1 cellular context compared by ENCODE assay signal in genomic region chr18:31057917-31058316, GRCh38.
TF ChIP-seq lines count a peak whose summit lies in the region.

No MANE protein-coding gene starts in this region.

TF ChIP-seq in K562, 482 proteins besides CTCF, POLR2A, EP300 and RAD21:
- TF ChIP-seq NR0B1 (IDR thresholded peaks at IDR 0.05; ENCODE audit: partially characterized antibody), result no peak
- TF ChIP-seq KAT2B (IDR thresholded peaks at IDR 0.05; ENCODE audit: low read depth, low read length), result no peak
- no peak for TF ChIP-seq TARDBP (IDR thresholded peaks at IDR 0.05)
- TF ChIP-seq PHF20 (IDR thresholded peaks at IDR 0.05; ENCODE audit: partially characterized antibody), result no peak
- TF ChIP-seq GABPB1 (CRISPR knock-in tag; IDR thresholded peaks at IDR 0.05), result no peak
- no peak for TF ChIP-seq ETV6 (IDR thresholded peaks at IDR 0.05; ENCODE audit: borderline replicate concordance in 1 of 2, low read depth in 2 of 2, low read length in 1 of 2)
- TF ChIP-seq ETV6 (CRISPR knock-in tag; IDR thresholded peaks at IDR 0.05; ENCODE audit: borderline replicate concordance), result no peak
- TF ChIP-seq BACH1 (tag; IDR thresholded peaks at IDR 0.05), result no peak
- no peak for TF ChIP-seq RBFOX2 (IDR thresholded peaks at IDR 0.05; ENCODE audit: low read depth, low read length)
TF ChIP-seq in K562: peak in this region for 0.
